ENCODE assay signal across 1 cellular context in genomic region chr3:133942761-133943535, GRCh38.
TF ChIP-seq lines count a peak whose summit lies in the region.

No MANE protein-coding gene starts in this region.

TF ChIP-seq in endothelial cell of umbilical vein, 7 proteins besides CTCF, POLR2A, EP300 and RAD21:
- TF ChIP-seq MAX (IDR thresholded peaks at IDR 0.05; ENCODE audit: insufficient read depth, insufficient read length) (no peak), GATA2 (IDR thresholded peaks at IDR 0.05; ENCODE audit: insufficient read depth, insufficient read length, low read depth, low read length) (no peak), JUN (IDR thresholded peaks at IDR 0.05; ENCODE audit: borderline replicate concordance, insufficient read depth, insufficient read length, low read depth) (no peak), POLR2AphosphoS5 (IDR thresholded peaks at IDR 0.05; ENCODE audit: insufficient read depth, low read depth, low read length) (no peak), MYC (IDR thresholded peaks at IDR 0.05; ENCODE audit: low read depth, low read length) (no peak), EZH2 (IDR thresholded peaks at IDR 0.05; ENCODE audit: borderline replicate concordance, low read depth, low read length, severe bottlenecking) (no peak), FOS (IDR thresholded peaks at IDR 0.05; ENCODE audit: borderline replicate concordance, insufficient read depth, low read length) (no peak)
